In the genomic region with DNA sequence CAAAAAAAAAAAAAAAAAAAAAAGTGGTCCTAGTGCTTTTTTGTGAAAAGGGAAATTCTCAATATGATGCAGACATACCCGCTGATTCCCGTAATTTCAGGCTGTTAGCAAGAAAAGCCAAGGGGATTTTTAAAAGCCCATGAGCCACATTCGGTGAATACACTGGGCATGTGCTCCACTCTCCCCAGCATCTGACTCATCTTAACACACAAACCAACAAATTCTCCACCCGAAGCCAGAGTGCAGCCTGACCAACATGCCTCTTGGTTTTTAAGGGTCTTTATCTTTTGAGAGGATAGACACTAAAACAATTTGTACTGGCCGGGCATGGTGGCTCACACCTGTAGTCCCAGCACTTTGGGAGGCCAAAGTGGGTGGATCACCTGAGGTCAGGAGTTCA, we compare ENCODE assay signal across 21 cellular contexts. TPM values are rescaled to one million over a fixed set of nuclear protein-coding genes. Genes with fewer than 3 reads are reported as not detected.
A peak's percentile ranks its signal among the peaks of the same experiment; 100 is the strongest.
DNase-seq lines count a peak whose midpoint lies in the region; ATAC-seq and TF ChIP-seq lines count a peak whose summit lies in the region.
"Had no signal": no experiment of that assay in that cellular context is flagged by ENCODE, and none has a peak within 500 bp of the region (broad histone marks: within the 10 kb centered on the region; RNA-seq: fewer than 3 reads in every experiment).

No MANE protein-coding gene starts in this region.

- H3K4me1 ChIP-seq in GM23338 (ENCODE audit: insufficient read depth), result no peaks in the 10 kb centered on the region
- H3K4me1 ChIP-seq: colonic mucosa had no signal

- H3K79me2 ChIP-seq in GM23338 (replicated peaks; ENCODE audit: insufficient read depth), result no peaks in the 10 kb centered on the region

- H3K27me3 Mint-ChIP-seq in GM23338 (ENCODE audit: insufficient read depth, low read depth, poor library complexity) (peaks cover 5% of the 10 kb centered on the region), naive B cell (no peaks in the 10 kb centered on the region)
- no peaks in the 10 kb centered on the region for H3K27me3 Mint-ChIP-seq in activated T-helper 2 cell treated with anti-CD3 and anti-CD28 coated beads, Interferon-gamma antibody, Interleukin-2, Interleukin-4, amounts not matched to agents 10 μg/mL and 5 μg/mL and 100 μg/mL, durations not matched to agents 14 hours and 24 hours and 36 hours (ENCODE audit: low read depth)

- H3K27ac ChIP-seq in GM23338 (ENCODE audit: low read depth), result no peak overlapping the region
- H3K27ac ChIP-seq: adrenal gland, colonic mucosa, epithelial cell of prostate, pancreas, PC-9 had no signal

- no peaks in the 10 kb centered on the region for H3F3A ChIP-seq in GM23338 (replicated peaks; ENCODE audit: low read depth)

- no peak overlapping the region for H3K4me3 Mint-ChIP-seq in GM23338
- H3K4me3 Mint-ChIP-seq in activated T-helper 2 cell treated with anti-CD3 and anti-CD28 coated beads, Interferon-gamma antibody, Interleukin-2, Interleukin-4, amounts not matched to agents 10 μg/mL and 5 μg/mL and 100 μg/mL, durations not matched to agents 14 hours and 24 hours and 36 hours (ENCODE audit: low read depth), result no peak overlapping the region
- H3K4me3 Mint-ChIP-seq in naive B cell, result no peak overlapping the region
- H3K4me3 Mint-ChIP-seq: CD4-positive, CD25-positive, alpha-beta regulatory T cell; WTC11 had no signal

- H3K27ac Mint-ChIP-seq in GM23338 (no peak overlapping the region), naive B cell (peak overlapping the region; percentile 15 to 86 (median 62))
- peak overlapping the region; percentile 76 for H3K27ac Mint-ChIP-seq in activated T-helper 2 cell treated with anti-CD3 and anti-CD28 coated beads, Interferon-gamma antibody, Interleukin-2, Interleukin-4, amounts not matched to agents 10 μg/mL and 5 μg/mL and 100 μg/mL, durations not matched to agents 14 hours and 24 hours and 36 hours
- H3K27ac Mint-ChIP-seq: CD4-positive, CD25-positive, alpha-beta regulatory T cell; WTC11 had no signal

- DNase-seq in EL (peak; percentile 37), GM23338 (ENCODE audit: low spot score) (no peak), naive B cell (no peak), NCI-H2029 treated with DMSO at 0.1 percent for 48 hours (lab: John Stamatoyannopoulos, UW) (no peak), mucosa of gallbladder (ENCODE audit: low spot score) (no peak), SW 1271 (lab: John Stamatoyannopoulos, UW) (no peak)
- DNase-seq in activated T-helper 2 cell treated with anti-CD3 and anti-CD28 coated beads, Interferon-gamma antibody, Interleukin-2, Interleukin-4, amounts not matched to agents 10 μg/mL and 5 μg/mL and 100 μg/mL, durations not matched to agents 14 hours and 24 hours and 36 hours (ENCODE audit: low spot score), result no peak
- DNase-seq: adrenal gland; CD4-positive, CD25-positive, alpha-beta regulatory T cell; colonic mucosa; DND-41; hippocampal formation; left colon; mucosa of descending colon; NCI-H1930; NCI-H526 treated with DMSO at 0.1 percent for 48 hours; pancreas; PC-9 had no signal

- H3K36me3 Mint-ChIP-seq in GM23338 (ENCODE audit: low read depth), result no peaks in the 10 kb centered on the region
- no peaks in the 10 kb centered on the region for H3K36me3 Mint-ChIP-seq in activated T-helper 2 cell treated with anti-CD3 and anti-CD28 coated beads, Interferon-gamma antibody, Interleukin-2, Interleukin-4, amounts not matched to agents 10 μg/mL and 5 μg/mL and 100 μg/mL, durations not matched to agents 14 hours and 24 hours and 36 hours (ENCODE audit: low read depth)
- H3K36me3 Mint-ChIP-seq in naive B cell, result no peaks in the 10 kb centered on the region
- H3K36me3 Mint-ChIP-seq: CD4-positive, CD25-positive, alpha-beta regulatory T cell; WTC11 had no signal

- no peaks in the 10 kb centered on the region for H3K36me3 ChIP-seq in GM23338 (ENCODE audit: insufficient read depth)
- H3K36me3 ChIP-seq: adrenal gland, colonic mucosa, pancreas had no signal

- no peaks in the 10 kb centered on the region for H3K9me3 Mint-ChIP-seq in GM23338
- H3K9me3 Mint-ChIP-seq in activated T-helper 2 cell treated with anti-CD3 and anti-CD28 coated beads, Interferon-gamma antibody, Interleukin-2, Interleukin-4, amounts not matched to agents 10 μg/mL and 5 μg/mL and 100 μg/mL, durations not matched to agents 14 hours and 24 hours and 36 hours, result no peaks in the 10 kb centered on the region
- H3K9me3 Mint-ChIP-seq in naive B cell, result no peaks in the 10 kb centered on the region
- H3K9me3 Mint-ChIP-seq: WTC11 had no signal

- peaks cover 3% of the 10 kb centered on the region for H3K4me1 Mint-ChIP-seq in GM23338
- H3K4me1 Mint-ChIP-seq in activated T-helper 2 cell treated with anti-CD3 and anti-CD28 coated beads, Interferon-gamma antibody, Interleukin-2, Interleukin-4, amounts not matched to agents 10 μg/mL and 5 μg/mL and 100 μg/mL, durations not matched to agents 14 hours and 24 hours and 36 hours (ENCODE audit: low read depth), result peaks cover 62% of the 10 kb centered on the region
- peaks cover 24 to 66% (median 26%) of the 10 kb centered on the region in 3 donors for H3K4me1 Mint-ChIP-seq in naive B cell

- intact Hi-C loops in activated T-helper 2 cell treated with anti-CD3 and anti-CD28 coated beads, Interferon-gamma antibody, Interleukin-2, Interleukin-4, amounts not matched to agents 10 μg/mL and 5 μg/mL and 100 μg/mL, durations not matched to agents 14 hours and 24 hours and 36 hours (cut with micrococcal nuclease), result loop anchor here (10.0 kb wide), 2 partner anchors 357 to 663 kb away; a partner anchor contains a TSS

- H3K9me2 ChIP-seq in GM23338 (ENCODE audit: insufficient read depth), result no peaks in the 10 kb centered on the region

- no peak for ATAC-seq in GM23338
- no peak for ATAC-seq in naive B cell (ENCODE audit: low read depth in 2 of 2)
- ATAC-seq: left colon, mucosa of descending colon, pancreas, WTC11 had no signal

- no peaks in the 10 kb centered on the region for H3K27me3 ChIP-seq in GM23338 (ENCODE audit: insufficient read depth)
- H3K27me3 ChIP-seq: adrenal gland, colonic mucosa, pancreas had no signal

- H4K20me1 ChIP-seq in GM23338 (replicated peaks; ENCODE audit: insufficient read depth), result no peaks in the 10 kb centered on the region

- TF ChIP-seq CTCF in GM23338 (conservative IDR thresholded peaks at IDR 0.05; ENCODE audit: low read depth in 2 of 2), result no peak

- H2AFZ ChIP-seq in GM23338, result peak overlapping the region; percentile 48; the same call in 1 of the 2 replicates
- H2AFZ ChIP-seq: PC-9 had no signal

- H3K4me3 ChIP-seq in GM23338, result no peak overlapping the region
- H3K4me3 ChIP-seq: adrenal gland, colonic mucosa, mucosa of descending colon, pancreas, PC-9, skin epidermis had no signal

- H3K4me2 ChIP-seq in GM23338, result no peak overlapping the region
- H3K4me2 ChIP-seq: PC-9 had no signal

TF ChIP-seq in GM23338, 12 proteins besides CTCF, POLR2A, EP300 and RAD21:
- TF ChIP-seq, protein P1, sequence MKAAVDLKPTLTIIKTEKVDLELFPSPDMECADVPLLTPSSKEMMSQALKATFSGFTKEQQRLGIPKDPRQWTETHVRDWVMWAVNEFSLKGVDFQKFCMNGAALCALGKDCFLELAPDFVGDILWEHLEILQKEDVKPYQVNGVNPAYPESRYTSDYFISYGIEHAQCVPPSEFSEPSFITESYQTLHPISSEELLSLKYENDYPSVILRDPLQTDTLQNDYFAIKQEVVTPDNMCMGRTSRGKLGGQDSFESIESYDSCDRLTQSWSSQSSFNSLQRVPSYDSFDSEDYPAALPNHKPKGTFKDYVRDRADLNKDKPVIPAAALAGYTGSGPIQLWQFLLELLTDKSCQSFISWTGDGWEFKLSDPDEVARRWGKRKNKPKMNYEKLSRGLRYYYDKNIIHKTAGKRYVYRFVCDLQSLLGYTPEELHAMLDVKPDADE (IDR thresholded peaks at IDR 0.05), result no peak
- TF ChIP-seq NANOG (IDR thresholded peaks at IDR 0.05; ENCODE audit: borderline replicate concordance) (no peak), STAT1 (IDR thresholded peaks at IDR 0.05; ENCODE audit: unreplicated experiment) (no peak)

RNA-seq across cellular contexts. Expression of a gene that starts 45.5 kb away (rescaled TPM):
- 10.9 and 13.2 TPM in 2 replicates for total RNA-seq in GM23338 (2014; rRNA removed; shearing (Covaris generic))
- polyA plus RNA-seq in GM23338 (2016; fragmentation: Nextera tagmentation; extraction: Ambion mirVana), result 6.0 and 8.1 TPM in 2 replicates
- total RNA-seq in activated T-helper 2 cell treated with anti-CD3 and anti-CD28 coated beads, Interferon-gamma antibody, Interleukin-2, Interleukin-4, amounts not matched to agents 10 μg/mL and 5 μg/mL and 100 μg/mL, durations not matched to agents 14 hours and 24 hours and 36 hours, result 145 and 150 TPM in 2 replicates
- 100 to 1,000 TPM in 4 of 6 donors, 10 to 100 TPM in 2; 57.0 to 622 (median 209) TPM for polyA plus RNA-seq in naive B cell (ENCODE audit: low read depth in 6 of 6)
- total RNA-seq in mucosa of gallbladder, result 5.8 TPM

Comparison
In these comparisons a context has a peak if more than half of its experiments do, and no peak if none do; other contexts are left out.
1. RNA of a gene that starts 45.5 kb away (total RNA-seq): 145 to 150 TPM in activated T-helper 2 cell treated with anti-CD3 and anti-CD28 coated beads, Interferon-gamma antibody, Interleukin-2, Interleukin-4, amounts not matched to agents 10 μg/mL and 5 μg/mL and 100 μg/mL, durations not matched to agents 14 hours and 24 hours and 36 hours; 10.9 to 13.2 TPM in GM23338 and 5.8 TPM in mucosa of gallbladder (single experiment); every median in the first group is over 10 times any median in the second.